In the genomic region with DNA sequence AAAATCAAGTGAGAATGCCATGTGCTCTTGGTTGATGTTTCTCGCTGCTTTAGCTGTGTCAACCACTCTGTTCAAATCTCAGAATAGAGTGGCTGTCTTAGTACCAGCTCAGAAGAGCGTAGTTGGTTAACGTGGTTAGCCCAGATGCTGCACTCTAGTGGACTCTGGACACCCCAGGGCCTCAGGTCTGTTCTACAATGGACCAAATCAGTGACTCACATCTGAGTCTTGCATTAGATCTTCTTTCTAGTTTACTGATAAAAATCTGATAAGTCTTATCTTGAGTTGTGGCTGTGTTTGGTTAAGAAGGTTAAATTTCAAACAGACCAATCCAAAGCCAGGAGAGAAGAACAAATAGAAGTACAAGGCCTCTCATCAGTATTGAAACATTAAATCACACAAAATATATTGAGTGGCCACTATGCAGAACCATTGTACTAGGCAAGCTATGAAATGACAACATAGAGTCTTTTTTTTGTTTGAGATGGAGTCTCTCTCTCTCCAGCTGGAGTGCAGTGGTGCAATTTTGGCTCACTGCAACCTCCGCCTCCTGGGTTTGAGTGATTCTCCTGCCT, we compare ENCODE assay signal across 19 cellular contexts.
DNase-seq lines count a peak whose midpoint lies in the region; ATAC-seq, FAIRE-seq and TF ChIP-seq lines count a peak whose summit lies in the region.
"Had no signal": no experiment of that assay in that cellular context is flagged by ENCODE, and none has a peak within 500 bp of the region (broad histone marks: within the 10 kb centered on the region; RNA-seq: fewer than 3 reads in every experiment).

No MANE protein-coding gene starts in this region.

- H3K27ac ChIP-seq in HCT116 (ENCODE audit: low read depth, low read length) = no peak overlapping the region
- H3K27ac ChIP-seq in trophoblast cell (ENCODE audit: low read depth, low read length) = no peak overlapping the region
- H3K27ac ChIP-seq: gastroesophageal sphincter, stomach had no signal

- no peak overlapping the region for H3K23ac ChIP-seq in trophoblast cell (ENCODE audit: low read length)

- no peak overlapping the region for H4K12ac ChIP-seq in trophoblast cell (ENCODE audit: low read depth, low read length)

- H3K27me3 Mint-ChIP-seq in immature natural killer cell (ENCODE audit: low read depth in 3 of 3) = peaks cover 0 to 9% (median 2%) of the 10 kb centered on the region in 3 donors
- no peaks in the 10 kb centered on the region for H3K27me3 Mint-ChIP-seq in activated T-cell treated with anti-CD3 and anti-CD28 coated beads, Interleukin-2, amount 50 U/mL, for 72 hours (ENCODE audit: low read depth)

- TF ChIP-seq CTCF in HCT116 (IDR thresholded peaks at IDR 0.05 in 2 of 3, conservative IDR thresholded peaks at IDR 0.05 in 1 of 3; ENCODE audit: borderline replicate concordance in 1 of 3, insufficient read depth in 1 of 3, low read depth in 2 of 3, low read length in 2 of 3) = peak; percentile 7 to 25 (median 22); a peak in 2 of 6 replicates

- no peak overlapping the region for H3K18ac ChIP-seq in trophoblast cell (ENCODE audit: low read length)

- H2BK120ac ChIP-seq in trophoblast cell (ENCODE audit: insufficient read depth, low read length, poor library complexity) = no peak overlapping the region

- no peak overlapping the region for H2BK12ac ChIP-seq in trophoblast cell (ENCODE audit: low read length)

- no peak overlapping the region for H2BK5ac ChIP-seq in trophoblast cell (ENCODE audit: low read depth, low read length, poor library complexity)

- H4K8ac ChIP-seq in trophoblast cell (ENCODE audit: low read depth, low read length) = no peak overlapping the region

- DNase-seq in HCT116 (ENCODE audit: low read depth, low spot score) (peak; percentile 31), RCC 7860 (ENCODE audit: low spot score) (peak; percentile 85), immature natural killer cell (no peak), trophoblast cell (peak; percentile 25 to 72), COLO668 (lab: John Stamatoyannopoulos, UW; ENCODE audit: unreplicated experiment) (no peak)
- no peak for DNase-seq in activated T-cell treated with anti-CD3 and anti-CD28 coated beads, Interleukin-2, amount 50 U/mL, for 72 hours
- DNase-seq: activated CD4-positive, alpha-beta T cell treated with anti-CD3 and anti-CD28 coated beads, Interleukin-2, amount 50 U/mL, for 4 hours; activated effector memory CD4-positive, alpha-beta T cell treated with Interleukin-2 at 50 U/mL for 16 hours; endodermal cell; kidney glomerular epithelial cell; NCI-H1436; NCI-H524 treated with DMSO at 0.1 percent for 48 hours; stomach; T-helper 9 cell had no signal

- no peak overlapping the region for H3K14ac ChIP-seq in trophoblast cell (ENCODE audit: low read length)

- no peaks in the 10 kb centered on the region for H4K20me1 ChIP-seq in HCT116 (ENCODE audit: insufficient read depth)

- no peaks in the 10 kb centered on the region for H3K36me3 ChIP-seq in HCT116 (ENCODE audit: control insufficient read depth in 1 of 2, insufficient read depth in 2 of 2, low read length in 2 of 2)
- H3K36me3 ChIP-seq in trophoblast cell (ENCODE audit: control insufficient read depth in 1 of 2, insufficient read depth in 2 of 2, low read length in 2 of 2) = no peaks in the 10 kb centered on the region
- H3K36me3 ChIP-seq: gastroesophageal sphincter, stomach had no signal

- H3K27me3 ChIP-seq in HCT116 (ENCODE audit: insufficient read depth, low read length) (no peaks in the 10 kb centered on the region), trophoblast cell (ENCODE audit: insufficient read depth, low read length) (no peaks in the 10 kb centered on the region)
- H3K27me3 ChIP-seq: gastroesophageal sphincter, stomach had no signal

- H3K4me2 ChIP-seq in HCT116 (ENCODE audit: low read length) (peak overlapping the region; percentile 48), trophoblast cell (ENCODE audit: low read length) (no peak overlapping the region)

- ATAC-seq in HCT116 (peak; percentile 92), HG03442 (IDR thresholded peaks at IDR 0.05; ENCODE audit: unreplicated experiment) (no peak), HG03460 (IDR thresholded peaks at IDR 0.05; ENCODE audit: unreplicated experiment) (no peak)
- ATAC-seq in activated T-cell treated with anti-CD3 and anti-CD28 coated beads, Interleukin-2, amount 50 U/mL, for 72 hours (replicated peaks in 1 of 2) = no peak
- ATAC-seq: gastroesophageal sphincter, sciatic nerve had no signal

- intact Hi-C loops in HCT116 (cut with micrococcal nuclease) = loop anchor here (10.0 kb wide), 1 partner anchor 353 kb away; no protein-coding TSS in a partner anchor

- no peaks in the 10 kb centered on the region for H3K79me1 ChIP-seq in trophoblast cell (ENCODE audit: low read length)

- no peak overlapping the region for H3K4ac ChIP-seq in trophoblast cell (ENCODE audit: low read depth, low read length)

- POLR2A ChIA-PET in HCT116 (lab: Charles Lee) = no interaction called here

- WGBS in trophoblast cell (ENCODE audit: extremely low coverage, insufficient coverage, insufficient read length) = no CpG with 5 or more reads among the region's 4 CpGs

- FAIRE-seq in RCC 7860 (lab: Jason Lieb, UNC) = peak; percentile 91

- CTCF ChIA-PET in HCT116 (lab: Charles Lee) = interaction anchor here (0.9 to 1.5 kb wide), 2 partner anchors 8 to 447 kb away, joined by 3 read pairs; no protein-coding TSS in a partner anchor

- no peak overlapping the region for H2AK5ac ChIP-seq in trophoblast cell (ENCODE audit: low read length)

- H4K91ac ChIP-seq in trophoblast cell (ENCODE audit: low read depth, low read length) = no peak overlapping the region

- BruUV-seq in HCT116 (replicated peaks; lab: Mats Ljungman, UMichigan) = no TSS peak

- H3K4me1 ChIP-seq in HCT116 (ENCODE audit: control insufficient read depth in 1 of 2, insufficient read depth in 2 of 2, low read length in 2 of 2) = peaks cover 3 to 16% of the 10 kb centered on the region in 2 experiments; a peak in 2 of 4 replicates
- H3K4me1 ChIP-seq in trophoblast cell (ENCODE audit: control insufficient read depth in 1 of 2, insufficient read depth in 2 of 2, low read length in 2 of 2) = no peaks in the 10 kb centered on the region
- H3K4me1 ChIP-seq: gastroesophageal sphincter, stomach had no signal

- peaks cover 32 to 35% of the 10 kb centered on the region in 2 donors for H3K4me1 Mint-ChIP-seq in immature natural killer cell
- H3K4me1 Mint-ChIP-seq in activated T-cell treated with anti-CD3 and anti-CD28 coated beads, Interleukin-2, amount 50 U/mL, for 72 hours (ENCODE audit: low read depth) = peaks cover 20% of the 10 kb centered on the region

- H3K36me3 Mint-ChIP-seq in immature natural killer cell = no peaks in the 10 kb centered on the region
- H3K36me3 Mint-ChIP-seq in activated T-cell treated with anti-CD3 and anti-CD28 coated beads, Interleukin-2, amount 50 U/mL, for 72 hours (ENCODE audit: insufficient read depth in 2 of 2) = no peaks in the 10 kb centered on the region

- RAD21 ChIA-PET in HCT116 (lab: Charles Lee; ENCODE audit: low non-redundant PET in 1 of 2, low total read pairs in 2 of 2, uncharacterized antibody in 2 of 2, unreplicated experiment in 2 of 2) = no interaction called here

- H3K9me2 ChIP-seq in HCT116 (ENCODE audit: insufficient read depth) = no peaks in the 10 kb centered on the region

- H2AFZ ChIP-seq in HCT116 (ENCODE audit: low read depth, low read length, poor library complexity, severe bottlenecking) = no peak overlapping the region
- H2AFZ ChIP-seq in trophoblast cell (ENCODE audit: insufficient read depth, low read length, poor library complexity) = no peak overlapping the region

- H3K4me3 Mint-ChIP-seq in immature natural killer cell = no peak overlapping the region
- no peak overlapping the region for H3K4me3 Mint-ChIP-seq in activated T-cell treated with anti-CD3 and anti-CD28 coated beads, Interleukin-2, amount 50 U/mL, for 72 hours
- H3K4me3 Mint-ChIP-seq: endodermal cell, neural crest cell had no signal

- TF ChIP-seq RAD21 in HCT116 (IDR thresholded peaks at IDR 0.05; ENCODE audit: low read depth) = 0 out of 2 replicates have a peak, but pooled peaks have one; percentile 29

- H3K9me3 Mint-ChIP-seq in immature natural killer cell = no peaks in the 10 kb centered on the region
- H3K9me3 Mint-ChIP-seq in activated T-cell treated with anti-CD3 and anti-CD28 coated beads, Interleukin-2, amount 50 U/mL, for 72 hours = no peaks in the 10 kb centered on the region
- H3K9me3 Mint-ChIP-seq: endodermal cell, neural crest cell had no signal

- H3K9me3 ChIP-seq in HCT116 (ENCODE audit: control insufficient read depth in 1 of 2, insufficient read depth in 1 of 2, low read depth in 1 of 2, low read length in 2 of 2) (no peaks in the 10 kb centered on the region), trophoblast cell (ENCODE audit: insufficient read depth, low read depth, low read length) (no peaks in the 10 kb centered on the region)
- H3K9me3 ChIP-seq: gastroesophageal sphincter, stomach had no signal

- H3K4me3 ChIP-seq in HCT116 (replicated peaks in 1 of 2; ENCODE audit: low read depth in 1 of 2, low read length in 2 of 2) = no peak overlapping the region
- H3K4me3 ChIP-seq in trophoblast cell (ENCODE audit: low read depth, low read length) = no peak overlapping the region
- H3K4me3 ChIP-seq: gastroesophageal sphincter, stomach had no signal

- H3K79me2 ChIP-seq in HCT116 (ENCODE audit: insufficient read depth, low read length) = no peaks in the 10 kb centered on the region
- no peaks in the 10 kb centered on the region for H3K79me2 ChIP-seq in trophoblast cell (ENCODE audit: control insufficient read depth, insufficient read depth, low read length, poor library complexity)

- no peak overlapping the region for H3K9ac ChIP-seq in HCT116 (ENCODE audit: low read length)
- H3K9ac ChIP-seq in trophoblast cell (ENCODE audit: low read length) = no peak overlapping the region

- no peak for TF ChIP-seq POLR2A in HCT116 (IDR thresholded peaks at IDR 0.05; ENCODE audit: borderline replicate concordance, extremely low read depth, insufficient read depth, insufficient read length)

- H3K27ac Mint-ChIP-seq in immature natural killer cell = peak overlapping the region in 4 of 6 donors; percentile 46 to 83 (median 68)
- no peak overlapping the region for H3K27ac Mint-ChIP-seq in activated T-cell treated with anti-CD3 and anti-CD28 coated beads, Interleukin-2, amount 50 U/mL, for 72 hours
- H3K27ac Mint-ChIP-seq: endodermal cell had no signal

TF ChIP-seq in HCT116, 20 proteins besides CTCF, POLR2A, EP300 and RAD21:
- no peak for TF ChIP-seq ZFX (IDR thresholded peaks at IDR 0.05)
- no peak for TF ChIP-seq ELF1 (IDR thresholded peaks at IDR 0.05; ENCODE audit: borderline replicate concordance, low read depth)
- TF ChIP-seq FOSL1 (IDR thresholded peaks at IDR 0.05; ENCODE audit: low read depth) = peak; percentile 42
- no peak for TF ChIP-seq SRF (IDR thresholded peaks at IDR 0.05; ENCODE audit: low read depth)
- TF ChIP-seq JUND (IDR thresholded peaks at IDR 0.05) = peak; percentile 17; the same call in 1 of the 2 replicates
- TF ChIP-seq, protein P1, sequence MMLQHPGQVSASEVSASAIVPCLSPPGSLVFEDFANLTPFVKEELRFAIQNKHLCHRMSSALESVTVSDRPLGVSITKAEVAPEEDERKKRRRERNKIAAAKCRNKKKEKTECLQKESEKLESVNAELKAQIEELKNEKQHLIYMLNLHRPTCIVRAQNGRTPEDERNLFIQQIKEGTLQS (IDR thresholded peaks at IDR 0.05) = no peak

Comparison
In these comparisons a context has a peak if more than half of its experiments do, and no peak if none do; other contexts are left out.
1. DNase-seq: peak in HCT116 (single experiment), RCC 7860 (single experiment) and trophoblast cell (2 of 2); none in immature natural killer cell (0 of 3), activated T-cell treated with anti-CD3 and anti-CD28 coated beads, Interleukin-2, amount 50 U/mL, for 72 hours (0 of 2) and COLO668 (single experiment).